In genomic region chr11:116406042-116406441, GRCh38 we compare ENCODE assay signal across 1 cellular context.
TF ChIP-seq lines count a peak whose summit lies in the region.

No MANE protein-coding gene starts in this region.

TF ChIP-seq in SK-N-SH, 30 proteins besides CTCF, POLR2A, EP300 and RAD21 (continued from another document):
- TF ChIP-seq MAX (IDR thresholded peaks at IDR 0.05; ENCODE audit: low read depth) (no peak), SIN3A (IDR thresholded peaks at IDR 0.05; ENCODE audit: borderline replicate concordance, low read depth, low read length) (no peak), RCOR1 (IDR thresholded peaks at IDR 0.05; ENCODE audit: low read length) (no peak)
